In the genomic region with DNA sequence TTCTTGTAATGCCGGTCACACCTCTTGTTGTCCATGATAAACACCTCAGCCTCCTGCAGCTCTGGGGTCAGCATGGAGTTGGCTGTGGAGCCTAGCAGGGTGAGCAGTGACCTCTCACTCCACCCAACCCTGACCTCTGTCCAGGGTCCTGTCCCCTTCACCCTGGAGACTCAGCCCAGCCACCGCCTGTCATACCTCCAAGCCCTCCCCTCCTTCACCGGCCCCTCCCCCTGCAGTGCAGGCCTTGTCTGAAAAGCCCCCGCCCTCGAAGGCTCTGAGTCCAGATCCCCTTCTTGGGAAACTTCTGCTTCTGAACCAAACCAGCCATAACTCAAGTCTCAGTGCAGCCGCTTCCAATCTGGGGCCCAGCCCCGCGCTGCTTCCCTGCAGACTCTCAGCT, we compare ENCODE assay signal across 2 cellular contexts.
TF ChIP-seq lines count a peak whose summit lies in the region.

No MANE protein-coding gene starts in this region.

TF ChIP-seq in SK-N-SH, 30 proteins besides CTCF, POLR2A, EP300 and RAD21 (continued from another document):
- TF ChIP-seq, protein P1, sequence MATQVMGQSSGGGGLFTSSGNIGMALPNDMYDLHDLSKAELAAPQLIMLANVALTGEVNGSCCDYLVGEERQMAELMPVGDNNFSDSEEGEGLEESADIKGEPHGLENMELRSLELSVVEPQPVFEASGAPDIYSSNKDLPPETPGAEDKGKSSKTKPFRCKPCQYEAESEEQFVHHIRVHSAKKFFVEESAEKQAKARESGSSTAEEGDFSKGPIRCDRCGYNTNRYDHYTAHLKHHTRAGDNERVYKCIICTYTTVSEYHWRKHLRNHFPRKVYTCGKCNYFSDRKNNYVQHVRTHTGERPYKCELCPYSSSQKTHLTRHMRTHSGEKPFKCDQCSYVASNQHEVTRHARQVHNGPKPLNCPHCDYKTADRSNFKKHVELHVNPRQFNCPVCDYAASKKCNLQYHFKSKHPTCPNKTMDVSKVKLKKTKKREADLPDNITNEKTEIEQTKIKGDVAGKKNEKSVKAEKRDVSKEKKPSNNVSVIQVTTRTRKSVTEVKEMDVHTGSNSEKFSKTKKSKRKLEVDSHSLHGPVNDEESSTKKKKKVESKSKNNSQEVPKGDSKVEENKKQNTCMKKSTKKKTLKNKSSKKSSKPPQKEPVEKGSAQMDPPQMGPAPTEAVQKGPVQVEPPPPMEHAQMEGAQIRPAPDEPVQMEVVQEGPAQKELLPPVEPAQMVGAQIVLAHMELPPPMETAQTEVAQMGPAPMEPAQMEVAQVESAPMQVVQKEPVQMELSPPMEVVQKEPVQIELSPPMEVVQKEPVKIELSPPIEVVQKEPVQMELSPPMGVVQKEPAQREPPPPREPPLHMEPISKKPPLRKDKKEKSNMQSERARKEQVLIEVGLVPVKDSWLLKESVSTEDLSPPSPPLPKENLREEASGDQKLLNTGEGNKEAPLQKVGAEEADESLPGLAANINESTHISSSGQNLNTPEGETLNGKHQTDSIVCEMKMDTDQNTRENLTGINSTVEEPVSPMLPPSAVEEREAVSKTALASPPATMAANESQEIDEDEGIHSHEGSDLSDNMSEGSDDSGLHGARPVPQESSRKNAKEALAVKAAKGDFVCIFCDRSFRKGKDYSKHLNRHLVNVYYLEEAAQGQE (IDR thresholded peaks at IDR 0.05; ENCODE audit: low read depth, low read length) = 0 out of 2 replicates have a peak, but pooled peaks have one; percentile 42

TF ChIP-seq in SK-N-SH treated with all-trans-retinoic acid at 6 μM for 48 hours, 23 proteins besides CTCF, POLR2A, EP300 and RAD21 (continued from another document):
- TF ChIP-seq OSR1 (CRISPR knock-in tag; IDR thresholded peaks at IDR 0.05) (no peak), ISL1 (CRISPR knock-in tag; IDR thresholded peaks at IDR 0.05) (no peak), TCF4 (CRISPR knock-in tag; IDR thresholded peaks at IDR 0.05; ENCODE audit: borderline replicate concordance) (no peak), ZFP30 (CRISPR knock-in tag; IDR thresholded peaks at IDR 0.05) (no peak), ZNF8 (CRISPR knock-in tag; IDR thresholded peaks at IDR 0.05) (no peak), RARB (CRISPR knock-in tag; IDR thresholded peaks at IDR 0.05) (no peak)
- TF ChIP-seq, protein P2, sequence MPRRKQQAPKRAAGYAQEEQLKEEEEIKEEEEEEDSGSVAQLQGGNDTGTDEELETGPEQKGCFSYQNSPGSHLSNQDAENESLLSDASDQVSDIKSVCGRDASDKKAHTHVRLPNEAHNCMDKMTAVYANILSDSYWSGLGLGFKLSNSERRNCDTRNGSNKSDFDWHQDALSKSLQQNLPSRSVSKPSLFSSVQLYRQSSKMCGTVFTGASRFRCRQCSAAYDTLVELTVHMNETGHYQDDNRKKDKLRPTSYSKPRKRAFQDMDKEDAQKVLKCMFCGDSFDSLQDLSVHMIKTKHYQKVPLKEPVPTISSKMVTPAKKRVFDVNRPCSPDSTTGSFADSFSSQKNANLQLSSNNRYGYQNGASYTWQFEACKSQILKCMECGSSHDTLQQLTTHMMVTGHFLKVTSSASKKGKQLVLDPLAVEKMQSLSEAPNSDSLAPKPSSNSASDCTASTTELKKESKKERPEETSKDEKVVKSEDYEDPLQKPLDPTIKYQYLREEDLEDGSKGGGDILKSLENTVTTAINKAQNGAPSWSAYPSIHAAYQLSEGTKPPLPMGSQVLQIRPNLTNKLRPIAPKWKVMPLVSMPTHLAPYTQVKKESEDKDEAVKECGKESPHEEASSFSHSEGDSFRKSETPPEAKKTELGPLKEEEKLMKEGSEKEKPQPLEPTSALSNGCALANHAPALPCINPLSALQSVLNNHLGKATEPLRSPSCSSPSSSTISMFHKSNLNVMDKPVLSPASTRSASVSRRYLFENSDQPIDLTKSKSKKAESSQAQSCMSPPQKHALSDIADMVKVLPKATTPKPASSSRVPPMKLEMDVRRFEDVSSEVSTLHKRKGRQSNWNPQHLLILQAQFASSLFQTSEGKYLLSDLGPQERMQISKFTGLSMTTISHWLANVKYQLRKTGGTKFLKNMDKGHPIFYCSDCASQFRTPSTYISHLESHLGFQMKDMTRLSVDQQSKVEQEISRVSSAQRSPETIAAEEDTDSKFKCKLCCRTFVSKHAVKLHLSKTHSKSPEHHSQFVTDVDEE (CRISPR knock-in tag; IDR thresholded peaks at IDR 0.05) = no peak
